8 cellular contexts compared by ENCODE assay signal in genomic region chr12:123435636-123436016, GRCh38. TPM values are rescaled to one million over a fixed set of nuclear protein-coding genes. Genes with fewer than 3 reads are reported as not detected.
A peak's percentile ranks its signal among the peaks of the same experiment; 100 is the strongest.
DNase-seq lines count a peak whose midpoint lies in the region; ATAC-seq, FAIRE-seq and TF ChIP-seq lines count a peak whose summit lies in the region.

No MANE protein-coding gene starts in this region.

- peak overlapping the region; percentile 67; the same call in 1 of the 2 replicates for H3K27ac ChIP-seq in VCaP

- DNase-seq in foreskin fibroblast (no peak), skeletal muscle cell (ENCODE audit: low read depth) (no peak), NCI-H1930 (lab: John Stamatoyannopoulos, UW) (no peak), frontal cortex (ENCODE audit: low spot score in 2 of 2) (no peak)

- no peak for FAIRE-seq in frontal cortex (lab: Jason Lieb, UNC)

- TF ChIP-seq CTCF in GM12875 (IDR thresholded peaks at IDR 0.05; ENCODE audit: borderline replicate concordance, insufficient read depth, low read depth, low read length), result no peak
- no peak for TF ChIP-seq CTCF in VCaP (conservative IDR thresholded peaks at IDR 0.05)
- TF ChIP-seq CTCF in foreskin fibroblast (IDR thresholded peaks at IDR 0.05; ENCODE audit: low read depth, low read length), result no peak

- H3K4me3 ChIP-seq in GM12875 (ENCODE audit: low read depth, low read length), result peak overlapping the region; percentile 95
- H3K4me3 ChIP-seq in foreskin fibroblast (ENCODE audit: low read depth in 1 of 2, low read length in 2 of 2), result peak overlapping the region; percentile 72 to 87
- H3K4me3 ChIP-seq in skeletal muscle cell (ENCODE audit: low read depth, low read length), result peak overlapping the region; percentile 73

- ATAC-seq in HG02885 (IDR thresholded peaks at IDR 0.05; ENCODE audit: poor library complexity, unreplicated experiment) (no peak), esophagus mucosa (no peak)

RNA-seq across cellular contexts. Expression of gene RILPL2, which starts 0.9 kb away (rescaled TPM):
- total RNA-seq in frontal cortex (0.41 TPM), esophagus mucosa (1.5 TPM)

RNA-seq across cellular contexts. Expression of gene SNRNP35, which starts 22.3 kb away (rescaled TPM):
- total RNA-seq in frontal cortex (23.2 TPM), esophagus mucosa (10.4 TPM)

RNA-seq across cellular contexts. Expression of gene KMT5A, which starts 51.7 kb away (rescaled TPM):
- total RNA-seq in frontal cortex, result 24.1 TPM
- 57.2 TPM for total RNA-seq in esophagus mucosa
